In genomic region chr5:42636425-42636824, GRCh38 we compare ENCODE assay signal across 11 cellular contexts.
A peak's percentile ranks its signal among the peaks of the same experiment; 100 is the strongest.
DNase-seq lines count a peak whose midpoint lies in the region; ATAC-seq and TF ChIP-seq lines count a peak whose summit lies in the region.
"Had no signal": no experiment of that assay in that cellular context is flagged by ENCODE, and none has a peak within 500 bp of the region (broad histone marks: within the 10 kb centered on the region; RNA-seq: fewer than 3 reads in every experiment).

No MANE protein-coding gene starts in this region.

- BruUV-seq in A673 (replicated peaks; lab: Mats Ljungman, UMichigan) (no TSS peak), OCI-LY7 (replicated peaks; lab: Mats Ljungman, UMichigan) (no TSS peak)

- H3K4me1 ChIP-seq in A673 (ENCODE audit: insufficient read depth, low read length, poor library complexity, severe bottlenecking) (no peaks in the 10 kb centered on the region), OCI-LY7 (ENCODE audit: insufficient read depth, low read length, poor library complexity, severe bottlenecking) (no peaks in the 10 kb centered on the region)
- H3K4me1 ChIP-seq: pancreas had no signal

- H3K9me2 ChIP-seq in OCI-LY7 (ENCODE audit: insufficient read depth, low read length), result no peaks in the 10 kb centered on the region

- in situ Hi-C loops in GM13976 (cut with MboI; ENCODE audit: low sequenced_read_pairs, unreplicated experiment), result no loop called here

- H3K9me3 ChIP-seq in A673 (ENCODE audit: low read depth, low read length, poor library complexity, severe bottlenecking) (no peaks in the 10 kb centered on the region), OCI-LY7 (ENCODE audit: low read length) (no peaks in the 10 kb centered on the region)
- H3K9me3 ChIP-seq: pancreas had no signal

- no peaks in the 10 kb centered on the region for H3K27me3 ChIP-seq in A673 (replicated peaks; ENCODE audit: insufficient read depth, low read depth, low read length, poor library complexity)
- H3K27me3 ChIP-seq: pancreas had no signal

- H3K4me3 ChIP-seq in A673 (ENCODE audit: low read depth, low read length, poor library complexity, severe bottlenecking), result no peak overlapping the region
- H3K4me3 ChIP-seq in OCI-LY7 (ENCODE audit: low read depth, low read length, poor library complexity, severe bottlenecking), result no peak overlapping the region
- no peak overlapping the region for H3K4me3 ChIP-seq in fibroblast of the aortic adventitia (ENCODE audit: low read depth, low read length)
- H3K4me3 ChIP-seq: pancreas had no signal

- ATAC-seq in GM21576 (IDR thresholded peaks at IDR 0.05; ENCODE audit: unreplicated experiment), result no peak
- ATAC-seq in GM19463 (IDR thresholded peaks at IDR 0.05; ENCODE audit: unreplicated experiment), result no peak
- ATAC-seq: pancreas had no signal

- H3K36me3 ChIP-seq in A673 (ENCODE audit: insufficient read depth, low read length, poor library complexity, severe bottlenecking) (no peaks in the 10 kb centered on the region), OCI-LY7 (ENCODE audit: insufficient read depth, low read length) (no peaks in the 10 kb centered on the region)
- H3K36me3 ChIP-seq: pancreas had no signal

- CTCF ChIA-PET in A673 (lab: Charles Lee), result no interaction called here
- CTCF ChIA-PET in OCI-LY7 (lab: Charles Lee; ENCODE audit: unreplicated experiment), result no interaction called here

- POLR2A ChIA-PET in A673 (lab: Charles Lee; ENCODE audit: low non-redundant PET), result no interaction called here
- POLR2A ChIA-PET in OCI-LY7 (lab: Charles Lee), result interaction anchor here (1.3 kb wide), 1 partner anchor 8 kb away, joined by 5 read pairs; no protein-coding TSS in a partner anchor

- no peaks in the 10 kb centered on the region for H4K20me1 ChIP-seq in OCI-LY7 (ENCODE audit: insufficient read depth, low read length)

- H3K79me2 ChIP-seq in OCI-LY7 (ENCODE audit: insufficient read depth, low read depth, low read length), result no peaks in the 10 kb centered on the region

- H3K4me2 ChIP-seq in OCI-LY7 (ENCODE audit: low read length), result no peak overlapping the region

- peak; percentile 35; the same call in 1 of the 2 replicates for TF ChIP-seq CTCF in A673 (conservative IDR thresholded peaks at IDR 0.05; ENCODE audit: low read depth, low read length)
- TF ChIP-seq CTCF in GM13976 (IDR thresholded peaks at IDR 0.05; ENCODE audit: borderline replicate concordance, control extremely low read depth, extremely low read depth, insufficient read depth, missing control alignments), result no peak
- TF ChIP-seq CTCF in OCI-LY7 (conservative IDR thresholded peaks at IDR 0.05; ENCODE audit: low read length), result peak; percentile 66
- peak; percentile 33 for TF ChIP-seq CTCF in fibroblast of the aortic adventitia (IDR thresholded peaks at IDR 0.05; ENCODE audit: insufficient read depth, low read length)

- intact Hi-C loops in A673 (cut with micrococcal nuclease; ENCODE audit: unreplicated experiment), result no loop called here
- intact Hi-C loops in OCI-LY7 (cut with micrococcal nuclease; ENCODE audit: unreplicated experiment), result no loop called here

- no peak overlapping the region for H2AFZ ChIP-seq in OCI-LY7 (ENCODE audit: low read length)

- peak; percentile 10 for DNase-seq in A673 (ENCODE audit: low spot score)
- peak; percentile 21 for DNase-seq in GM13976 (ENCODE audit: low spot score)
- DNase-seq in OCI-LY7 (ENCODE audit: low spot score), result peak; percentile 10
- peak; percentile 14 for DNase-seq in fibroblast of the aortic adventitia (ENCODE audit: low read depth)
- no peak for DNase-seq in NCI-H146 (lab: John Stamatoyannopoulos, UW)
- DNase-seq in anterior cingulate cortex (lab: John Stamatoyannopoulos, UW), result no peak
- DNase-seq: activated gamma-delta T cell treated with Interleukin-2 at 50 U/mL for 16 hours, COR-L47, pancreas had no signal

- H3K27ac ChIP-seq in A673 (ENCODE audit: low read depth, low read length, poor library complexity, severe bottlenecking) (no peak overlapping the region), OCI-LY7 (ENCODE audit: low read depth, low read length, poor library complexity, severe bottlenecking) (no peak overlapping the region)
- H3K27ac ChIP-seq: pancreas had no signal

Comparison
In these comparisons a context has a peak if more than half of its experiments do, and no peak if none do; other contexts are left out.
1. DNase-seq: peak in A673 (single experiment), GM13976 (single experiment), OCI-LY7 (single experiment) and fibroblast of the aortic adventitia (single experiment); none in NCI-H146 (single experiment) and anterior cingulate cortex (0 of 58).